ENCODE assay signal across 8 cellular contexts in genomic region chr1:109490029-109490933, GRCh38. TPM values are rescaled to one million over a fixed set of nuclear protein-coding genes. Genes with fewer than 3 reads are reported as not detected.
DNase-seq lines count a peak whose midpoint lies in the region; ATAC-seq, FAIRE-seq and TF ChIP-seq lines count a peak whose summit lies in the region.

No MANE protein-coding gene starts in this region.

- no peak overlapping the region for H3K27ac ChIP-seq in pancreas

- FAIRE-seq in HTR-8/SVneo (lab: Jason Lieb, UNC) (no peak), pancreas (lab: Jason Lieb, UNC) (no peak)

- no peaks in the 10 kb centered on the region for H3K27me3 ChIP-seq in pancreas

- no peaks in the 10 kb centered on the region for H3K36me3 ChIP-seq in pancreas

- H3K4me1 ChIP-seq in pancreas, result peaks cover 0 to 7% (median 6%) of the 10 kb centered on the region in 3 donors

- peak; percentile 92 for TF ChIP-seq CTCF in foreskin fibroblast (IDR thresholded peaks at IDR 0.05; ENCODE audit: low read depth, low read length)
- TF ChIP-seq CTCF in pancreas (IDR thresholded peaks at IDR 0.05), result peak; percentile 70 to 80 (median 70)

- 75 to 77% methylated on average over 11 of the region's 11 CpGs for WGBS in pancreas, 2 donors

- intact Hi-C loops in pancreas (cut with DNase I), result loop anchor here in 1 of 3 donors (5.0 kb wide), 1 partner anchor 42 kb away; no protein-coding TSS in a partner anchor

- H3K9me3 ChIP-seq in pancreas, result no peaks in the 10 kb centered on the region

- no peak overlapping the region for H3K4me3 ChIP-seq in foreskin fibroblast (ENCODE audit: low read depth in 1 of 2, low read length in 2 of 2)
- no peak overlapping the region for H3K4me3 ChIP-seq in pancreas

- peak in 3 of 4 donors; percentile 51 to 61 (median 59) for ATAC-seq in pancreas
- ATAC-seq in HG03442 (IDR thresholded peaks at IDR 0.05; ENCODE audit: unreplicated experiment), result no peak
- ATAC-seq in GM19467 (IDR thresholded peaks at IDR 0.05; ENCODE audit: unreplicated experiment), result no peak

- DNase-seq in DMS79 (lab: John Stamatoyannopoulos, UW) (peak; percentile 21), HTR-8/SVneo (ENCODE audit: insufficient read length, low spot score) (peak; percentile 56), RPMI8226 (peak; percentile 41), foreskin fibroblast (peak; percentile 52 to 86), pancreas (peak in 5 of 6 donors; percentile 48 to 78 (median 74))
- DNase-seq in activated T-helper 9 cell treated with anti-CD3 and anti-CD28 coated beads, Interleukin-2, amount 50 U/mL, for 16 hours (ENCODE audit: low read depth), result peak; percentile 54

RNA-seq across cellular contexts. Expression of gene CYB561D1, which starts 3.6 kb away (rescaled TPM):
- total RNA-seq in pancreas, result 10 to 100 TPM in 3 of 6 donors, 1 to 10 TPM in 3; 8.1 to 11.6 (median 9.7) TPM
- polyA plus RNA-seq in pancreas, result 1 to 10 TPM; 5.1 to 7.1 TPM

RNA-seq across cellular contexts. Expression of gene ATXN7L2, which starts 6.6 kb away (rescaled TPM):
- 1 to 10 TPM; 1.1 to 3.5 (median 1.7) TPM for total RNA-seq in pancreas
- 10 to 100 TPM; 15.2 to 15.7 TPM for polyA plus RNA-seq in pancreas

RNA-seq across cellular contexts. Expression of gene AMIGO1, which starts 19.2 kb away (rescaled TPM):
- 1 to 10 TPM; 4.4 to 5.8 (median 5.3) TPM for total RNA-seq in pancreas
- polyA plus RNA-seq in pancreas, result 1 to 10 TPM; 1.6 to 4.9 TPM

RNA-seq across cellular contexts. Expression of gene SYPL2, which starts 23.9 kb away (rescaled TPM):
- total RNA-seq in pancreas, result 1 to 10 TPM; 1.5 to 3.7 (median 2.5) TPM
- polyA plus RNA-seq in pancreas, result 1 to 10 TPM; 1.5 to 2.8 TPM

RNA-seq across cellular contexts. Expression of gene GPR61, which starts 49.4 kb away (rescaled TPM):
- total RNA-seq in pancreas, result under 1 TPM in 1 of 6 donors, not detected in 5; 0.09 TPM
- under 1 TPM in 1 of 2 donors, not detected in 1; 0.19 TPM for polyA plus RNA-seq in pancreas

Comparison
In these comparisons a context has a peak if more than half of its experiments do, and no peak if none do; other contexts are left out.
1. DNase-seq: peak in every context shown above with its lines; median percentile 74 in pancreas; 69 in foreskin fibroblast; 56 in HTR-8/SVneo; 54 in activated T-helper 9 cell treated with anti-CD3 and anti-CD28 coated beads, Interleukin-2, amount 50 U/mL, for 16 hours; 41 in RPMI8226; 21 in DMS79.
2. ATAC-seq: peak in pancreas (3 of 4); none in HG03442 (single experiment) and GM19467 (single experiment).